In the genomic region with DNA sequence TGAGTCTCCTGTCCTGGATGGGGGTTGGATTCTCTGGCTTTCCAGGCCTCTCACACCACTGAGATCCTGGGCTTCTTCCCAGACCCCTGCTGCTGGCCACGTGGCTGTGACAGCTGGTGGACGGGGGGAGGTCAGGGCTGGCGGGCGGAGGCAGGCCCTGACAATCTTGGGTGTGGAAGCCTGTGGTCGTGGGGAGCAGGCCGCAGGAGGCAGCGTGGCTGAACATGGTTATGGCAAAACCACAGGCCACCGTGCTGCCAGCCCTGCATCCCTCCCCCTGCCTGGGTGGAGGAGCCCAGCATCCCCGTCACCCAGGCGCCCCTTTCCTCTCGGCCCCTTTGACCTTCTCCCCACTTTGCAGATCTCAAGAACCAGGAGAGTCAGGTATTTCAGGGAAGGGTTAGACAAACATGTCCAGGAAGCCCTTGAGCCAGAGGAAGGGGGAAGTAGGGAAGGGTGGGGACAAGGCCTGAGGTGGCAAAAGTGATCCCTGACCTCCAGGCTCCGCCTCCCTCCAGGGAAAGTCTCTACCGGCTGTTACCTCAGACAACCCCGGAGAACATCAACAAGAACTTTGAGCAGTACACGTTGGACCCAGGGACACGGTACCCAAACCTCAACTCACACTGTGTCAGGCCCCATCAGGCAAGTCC, we compare ENCODE assay signal across 10 cellular contexts.
DNase-seq lines count a peak whose midpoint lies in the region; ATAC-seq, FAIRE-seq and TF ChIP-seq lines count a peak whose summit lies in the region.
"Had no signal": no experiment of that assay in that cellular context is flagged by ENCODE, and none has a peak within 500 bp of the region (broad histone marks: within the 10 kb centered on the region; RNA-seq: fewer than 3 reads in every experiment).

No MANE protein-coding gene starts in this region.

- H3K27me3 ChIP-seq in BLaER1: no peaks in the 10 kb centered on the region
- no peaks in the 10 kb centered on the region for H3K27me3 ChIP-seq in H1 (replicated peaks in 1 of 4; ENCODE audit: control insufficient read depth in 3 of 4, extremely low read depth in 1 of 4, insufficient read depth in 3 of 4, low read length in 3 of 4)

- no peak overlapping the region for H3K56ac ChIP-seq in H1 (replicated peaks; ENCODE audit: insufficient read length, low read depth, low read length)

- H2AK5ac ChIP-seq in H1 (ENCODE audit: low read depth, low read length): no peak overlapping the region

- no peak overlapping the region for H4K5ac ChIP-seq in H1 (ENCODE audit: insufficient read length, low read depth, low read length)

- no peak overlapping the region for H2BK15ac ChIP-seq in H1 (ENCODE audit: low read length)

- CTCF ChIA-PET in RWPE1 (lab: Yijun Ruan, JAX) (interaction anchor here (1.0 kb wide), 1 partner anchor 175 kb away, joined by 4 read pairs; no protein-coding TSS in a partner anchor), H1 (lab: Charles Lee; ENCODE audit: partially characterized antibody) (interaction anchor here (1.4 to 5.6 kb wide), 4 partner anchors 13 to 175 kb away, joined by 4 to 71 read pairs (median 8); no protein-coding TSS in a partner anchor)

- TF ChIP-seq POLR2A in H1 (IDR thresholded peaks at IDR 0.05; ENCODE audit: control extremely low read depth in 1 of 2, low read depth in 2 of 2, low read length in 2 of 2): no peak

- H4K8ac ChIP-seq in H1 (ENCODE audit: extremely low read depth, insufficient read depth, low read length): peak overlapping the region; percentile 7; the same call in 1 of the 2 replicates

- no peaks in the 10 kb centered on the region for H3K79me1 ChIP-seq in H1 (ENCODE audit: low read depth, low read length)

- no peak overlapping the region for H3K4me3 ChIP-seq in BLaER1
- H3K4me3 ChIP-seq in H1 (ENCODE audit: extremely low read depth in 1 of 4, insufficient read depth in 2 of 4, low read depth in 3 of 4, low read length in 4 of 4): no peak overlapping the region

- no peak for TF ChIP-seq RAD21 in H1 (IDR thresholded peaks at IDR 0.05 in 1 of 2, conservative IDR thresholded peaks at IDR 0.05 in 1 of 2; ENCODE audit: low read depth in 2 of 2, low read length in 2 of 2)

- H3K9ac ChIP-seq in BLaER1 (no peak overlapping the region), H1 (replicated peaks in 1 of 4; ENCODE audit: extremely low read depth in 1 of 4, low read depth in 3 of 4, low read length in 3 of 4) (no peak overlapping the region)

- H3K36me3 ChIP-seq in BLaER1 (no peaks in the 10 kb centered on the region), H1 (ENCODE audit: control insufficient read depth in 2 of 4, insufficient read depth in 4 of 4, low read length in 3 of 4) (no peaks in the 10 kb centered on the region; a peak in 1 of 8 replicates)

- no peak for DNase-seq in RWPE1 (ENCODE audit: low spot score)
- no peak for DNase-seq in H1 (ENCODE audit: low read depth in 1 of 2, low spot score in 2 of 2)
- DNase-seq in mucosa of gallbladder (ENCODE audit: low spot score): peak; percentile 60
- DNase-seq: activated gamma-delta T cell had no signal

- no peak overlapping the region for H2BK5ac ChIP-seq in H1 (ENCODE audit: low read depth, low read length)

- no peak for FAIRE-seq in H1 (lab: Jason Lieb, UNC)

- H4K20me1 ChIP-seq in BLaER1 (no peaks in the 10 kb centered on the region), H1 (replicated peaks in 1 of 2; ENCODE audit: control insufficient read depth in 1 of 2, insufficient read depth in 2 of 2, low read length in 2 of 2) (no peaks in the 10 kb centered on the region)

- H3K23ac ChIP-seq in H1 (ENCODE audit: insufficient read length): no peak overlapping the region

- H3K4me1 ChIP-seq in BLaER1: peaks cover 79% of the 10 kb centered on the region
- no peaks in the 10 kb centered on the region for H3K4me1 ChIP-seq in H1 (replicated peaks in 1 of 4; ENCODE audit: control insufficient read depth in 3 of 4, insufficient read depth in 4 of 4, low read length in 3 of 4)

- no peak overlapping the region for H3K4ac ChIP-seq in H1 (replicated peaks; ENCODE audit: insufficient read length, low read depth, low read length)

- peak overlapping the region; percentile 93 for H3K4me2 ChIP-seq in BLaER1
- H3K4me2 ChIP-seq in H1 (ENCODE audit: insufficient read depth in 1 of 2, low read depth in 2 of 2, low read length in 2 of 2): no peak overlapping the region

- H3K18ac ChIP-seq in H1 (ENCODE audit: extremely low read depth, low read length): no peak overlapping the region

- no peak for ATAC-seq in GM19397 (IDR thresholded peaks at IDR 0.05; ENCODE audit: unreplicated experiment)
- no peak for ATAC-seq in GM19395 (IDR thresholded peaks at IDR 0.05; ENCODE audit: unreplicated experiment)
- no peak for ATAC-seq in GM21737 (IDR thresholded peaks at IDR 0.05; ENCODE audit: unreplicated experiment)
- no peak for ATAC-seq in GM18858 (IDR thresholded peaks at IDR 0.05; ENCODE audit: unreplicated experiment)
- ATAC-seq: naive thymus-derived CD8-positive, alpha-beta T cell had no signal

- H3K79me2 ChIP-seq in H1 (ENCODE audit: control insufficient read depth in 1 of 2, insufficient read depth in 2 of 2, low read length in 2 of 2): no peaks in the 10 kb centered on the region

- H2BK12ac ChIP-seq in H1 (ENCODE audit: low read depth, low read length): no peak overlapping the region

- POLR2A ChIA-PET in RWPE1 (lab: Yijun Ruan, JAX; ENCODE audit: low non-redundant PET): no interaction called here
- POLR2A ChIA-PET in H1 (lab: Charles Lee; ENCODE audit: partially characterized antibody): no interaction called here

- no peak overlapping the region for H2BK20ac ChIP-seq in H1 (ENCODE audit: low read length)

- no peak overlapping the region for H4K91ac ChIP-seq in H1 (replicated peaks; ENCODE audit: insufficient read length, low read length)

- WGBS in H1 (ENCODE audit: extremely low coverage in 1 of 2, insufficient coverage in 1 of 2, insufficient read length in 1 of 2, insufficient replicate concordance in 2 of 2, low coverage in 1 of 2, low lambda C conversion rate in 2 of 2, missing lambda C conversion rate in 1 of 2), 2 experiments: 88% methylated on average over 16 of the region's 16 CpGs; no CpG with 5 or more reads in 1 of the 2 experiments

- no peaks in the 10 kb centered on the region for H3K23me2 ChIP-seq in H1 (ENCODE audit: low read depth, low read length)

- no peak for TF ChIP-seq EP300 in H1 (IDR thresholded peaks at IDR 0.05; ENCODE audit: borderline replicate concordance in 1 of 2, low read depth in 2 of 2, low read length in 2 of 2)

- TF ChIP-seq CTCF in RWPE1 (conservative IDR thresholded peaks at IDR 0.05; ENCODE audit: low read depth) (no peak), H1 (IDR thresholded peaks at IDR 0.05; ENCODE audit: control extremely low read depth in 1 of 3, insufficient read depth in 1 of 3, low read depth in 1 of 3, low read length in 3 of 3) (no peak)

- H2BK120ac ChIP-seq in H1 (replicated peaks; ENCODE audit: low read depth, low read length): no peak overlapping the region

- H3K9me3 ChIP-seq in BLaER1 (no peaks in the 10 kb centered on the region), H1 (ENCODE audit: insufficient read depth in 2 of 2, low read depth in 1 of 2, low read length in 1 of 2) (no peaks in the 10 kb centered on the region)

- 0 out of 2 replicates have a peak overlapping the region, but pooled peaks have one; percentile 18 for H3K27ac ChIP-seq in BLaER1
- peak overlapping the region; percentile 32 for H3K27ac ChIP-seq in RWPE1
- no peak overlapping the region for H3K27ac ChIP-seq in H1 (ENCODE audit: low read depth, low read length)

- H2AFZ ChIP-seq in H1 (ENCODE audit: low read length): no peak overlapping the region

- H3K14ac ChIP-seq in H1 (ENCODE audit: insufficient read length): no peak overlapping the region

TF ChIP-seq in H1, 55 proteins besides CTCF, POLR2A, EP300 and RAD21 (continues in another document):
- TF ChIP-seq SP4 (IDR thresholded peaks at IDR 0.05; ENCODE audit: low read length) (no peak), KDM5A (IDR thresholded peaks at IDR 0.05; ENCODE audit: low read length) (no peak), CHD1 (IDR thresholded peaks at IDR 0.05; ENCODE audit: low read depth, low read length) (no peak), NANOG (IDR thresholded peaks at IDR 0.05; ENCODE audit: insufficient read depth, low read depth, low read length, poor library complexity, severe bottlenecking) (no peak), SIN3A (conservative IDR thresholded peaks at IDR 0.05 in 1 of 2, IDR thresholded peaks at IDR 0.05 in 1 of 2; ENCODE audit: low read depth in 1 of 2, low read length in 2 of 2) (no peak), RBBP5 (IDR thresholded peaks at IDR 0.05; ENCODE audit: borderline replicate concordance, low read depth, low read length) (no peak), ASH2L (IDR thresholded peaks at IDR 0.05; ENCODE audit: low read length) (no peak), CTBP2 (IDR thresholded peaks at IDR 0.05; ENCODE audit: borderline replicate concordance, insufficient read depth, insufficient read length, low read length) (no peak), YY1 (IDR thresholded peaks at IDR 0.05; ENCODE audit: low read depth, low read length) (no peak), SAP30 (IDR thresholded peaks at IDR 0.05; ENCODE audit: insufficient read depth, insufficient replicate concordance, low read length) (no peak)
